ENCODE assay signal across 11 cellular contexts in genomic region chr11:126403658-126404057, GRCh38. TPM values are rescaled to one million over a fixed set of nuclear protein-coding genes. Genes with fewer than 3 reads are reported as not detected.
DNase-seq lines count a peak whose midpoint lies in the region; ATAC-seq and TF ChIP-seq lines count a peak whose summit lies in the region.
"Had no signal": no experiment of that assay in that cellular context is flagged by ENCODE, and none has a peak within 500 bp of the region (broad histone marks: within the 10 kb centered on the region; RNA-seq: fewer than 3 reads in every experiment).

No MANE protein-coding gene starts in this region.

- H3K27ac ChIP-seq in PC-9 (peak overlapping the region; percentile 91), vagina (peak overlapping the region; percentile 14)

- H3K27me3 Mint-ChIP-seq in activated naive CD8-positive, alpha-beta T cell treated with anti-CD3 and anti-CD28 coated beads, Interleukin-2, amount 50 U/mL, for 24 hours = no peaks in the 10 kb centered on the region
- no peaks in the 10 kb centered on the region for H3K27me3 Mint-ChIP-seq in activated naive CD8-positive, alpha-beta T cell treated with anti-CD3 and anti-CD28 coated beads for 36 hours
- H3K27me3 Mint-ChIP-seq: progenitor cell of endocrine pancreas had no signal

- peaks cover 49% of the 10 kb centered on the region for H3K79me2 ChIP-seq in PC-9 (ENCODE audit: low read depth)

- TF ChIP-seq POLR2A in vagina (IDR thresholded peaks at IDR 0.05) = no peak

- H3K36me3 ChIP-seq in PC-9 (ENCODE audit: low read depth) (peaks cover 7% of the 10 kb centered on the region), vagina (peaks cover 0 to 14% of the 10 kb centered on the region in 2 donors)

- no peaks in the 10 kb centered on the region for H3K9me2 ChIP-seq in PC-9 (ENCODE audit: insufficient read depth)

- H3K4me1 ChIP-seq in PC-9 (replicated peaks; ENCODE audit: insufficient read depth) (peaks cover 65% of the 10 kb centered on the region), vagina (peaks cover 34% of the 10 kb centered on the region)

- no peaks in the 10 kb centered on the region for H3K9me3 Mint-ChIP-seq in activated naive CD8-positive, alpha-beta T cell treated with anti-CD3 and anti-CD28 coated beads, Interleukin-2, amount 50 U/mL, for 24 hours
- H3K9me3 Mint-ChIP-seq in activated naive CD8-positive, alpha-beta T cell treated with anti-CD3 and anti-CD28 coated beads for 36 hours = no peaks in the 10 kb centered on the region

- no peaks in the 10 kb centered on the region for H3K27me3 ChIP-seq in PC-9 (ENCODE audit: insufficient read depth, low read depth)
- H3K27me3 ChIP-seq in vagina = no peaks in the 10 kb centered on the region

- H3F3A ChIP-seq in PC-9 (ENCODE audit: insufficient read depth, low read depth) = peaks cover 43% of the 10 kb centered on the region; the same call in 1 of the 2 replicates

- POLR2A ChIA-PET in PC-9 (lab: Charles Lee; ENCODE audit: unreplicated experiment) = interaction anchor here (0.5 to 1.0 kb wide), 3 partner anchors 56 to 645 kb away, joined by 3 to 15 read pairs (median 7); no protein-coding TSS in a partner anchor

- DNase-seq in activated naive CD8-positive, alpha-beta T cell treated with anti-CD3 and anti-CD28 coated beads, Interleukin-2, amount 50 U/mL, for 24 hours = peak; percentile 9
- DNase-seq in activated naive CD8-positive, alpha-beta T cell treated with anti-CD3 and anti-CD28 coated beads for 36 hours = no peak
- DNase-seq in PC-9 = peak; percentile 46 to 65
- no peak for DNase-seq in vagina (ENCODE audit: extremely low spot score in 2 of 2)
- no peak for DNase-seq in KG1 (lab: John Stamatoyannopoulos, UW)
- no peak for DNase-seq in islet precursor cell
- DNase-seq in NCI-H1694 treated with DMSO at 0.1 percent for 48 hours (lab: John Stamatoyannopoulos, UW) = no peak
- DNase-seq: activated T-cell treated with anti-CD3 and anti-CD28 coated beads, Interleukin-2, amount 50 U/mL, for 1 hour; cortex of kidney had no signal

- no peaks in the 10 kb centered on the region for H4K20me1 ChIP-seq in PC-9 (ENCODE audit: insufficient read depth)

- H3K4me3 ChIP-seq in PC-9 (peak overlapping the region; percentile 22; the same call in 1 of the 2 replicates), vagina (no peak overlapping the region)

- BruUV-seq in PC-9 (replicated peaks; lab: Mats Ljungman, UMichigan) = no TSS peak

- H3K27ac Mint-ChIP-seq in activated naive CD8-positive, alpha-beta T cell treated with anti-CD3 and anti-CD28 coated beads, Interleukin-2, amount 50 U/mL, for 24 hours = no peak overlapping the region
- no peak overlapping the region for H3K27ac Mint-ChIP-seq in activated naive CD8-positive, alpha-beta T cell treated with anti-CD3 and anti-CD28 coated beads for 36 hours
- H3K27ac Mint-ChIP-seq: progenitor cell of endocrine pancreas had no signal

- H3K4me3 Mint-ChIP-seq in activated naive CD8-positive, alpha-beta T cell treated with anti-CD3 and anti-CD28 coated beads, Interleukin-2, amount 50 U/mL, for 24 hours = no peak overlapping the region
- H3K4me3 Mint-ChIP-seq in activated naive CD8-positive, alpha-beta T cell treated with anti-CD3 and anti-CD28 coated beads for 36 hours = no peak overlapping the region

- no peaks in the 10 kb centered on the region for H3K4me1 Mint-ChIP-seq in activated naive CD8-positive, alpha-beta T cell treated with anti-CD3 and anti-CD28 coated beads, Interleukin-2, amount 50 U/mL, for 24 hours
- H3K4me1 Mint-ChIP-seq in activated naive CD8-positive, alpha-beta T cell treated with anti-CD3 and anti-CD28 coated beads for 36 hours = no peaks in the 10 kb centered on the region

- ATAC-seq in activated naive CD8-positive, alpha-beta T cell treated with anti-CD3 and anti-CD28 coated beads, Interleukin-2, amount 50 U/mL, for 24 hours = peak; percentile 53
- peak; percentile 99 for ATAC-seq in HG02981 (IDR thresholded peaks at IDR 0.05; ENCODE audit: unreplicated experiment)

- H3K4me2 ChIP-seq in PC-9 = peak overlapping the region; percentile 85

- no peak overlapping the region for H2AFZ ChIP-seq in PC-9

- CTCF ChIA-PET in PC-9 (lab: Charles Lee) = no interaction called here

- intact Hi-C loops in PC-9 (cut with micrococcal nuclease; ENCODE audit: unreplicated experiment) (loop anchor here (1.0 to 2.0 kb wide), 4 partner anchors 17 to 93 kb away; partner anchors contain the start of gene ST3GAL4), vagina (cut with DNase I) (no loop called here)

- TF ChIP-seq CTCF in PC-9 (conservative IDR thresholded peaks at IDR 0.05) (no peak), vagina (IDR thresholded peaks at IDR 0.05) (no peak)

- H3K36me3 Mint-ChIP-seq in activated naive CD8-positive, alpha-beta T cell treated with anti-CD3 and anti-CD28 coated beads, Interleukin-2, amount 50 U/mL, for 24 hours (ENCODE audit: low read depth) = no peaks in the 10 kb centered on the region
- H3K36me3 Mint-ChIP-seq in activated naive CD8-positive, alpha-beta T cell treated with anti-CD3 and anti-CD28 coated beads for 36 hours = peaks cover 3% of the 10 kb centered on the region

- H3K9me3 ChIP-seq in PC-9 (ENCODE audit: insufficient read depth, low read depth) = no peaks in the 10 kb centered on the region
- no peaks in the 10 kb centered on the region for H3K9me3 ChIP-seq in vagina

RNA-seq across cellular contexts. Expression of gene ST3GAL4, which starts 48.2 kb away (rescaled TPM):
- 10 to 100 TPM; 10.6 to 11.8 TPM for total RNA-seq in activated naive CD8-positive, alpha-beta T cell treated with anti-CD3 and anti-CD28 coated beads for 36 hours
- total RNA-seq in PC-9 (2021) (44.1 and 46.2 TPM in 2 replicates), vagina (41.5 TPM)

Comparison
In these comparisons a context has a peak if more than half of its experiments do, and no peak if none do; other contexts are left out.
1. DNase-seq: peak in activated naive CD8-positive, alpha-beta T cell treated with anti-CD3 and anti-CD28 coated beads, Interleukin-2, amount 50 U/mL, for 24 hours (single experiment) and PC-9 (2 of 2); none in activated naive CD8-positive, alpha-beta T cell treated with anti-CD3 and anti-CD28 coated beads for 36 hours (single experiment), vagina (0 of 2), KG1 (single experiment), islet precursor cell (single experiment) and NCI-H1694 treated with DMSO at 0.1 percent for 48 hours (single experiment).